Comparison of ENCODE assay signal across 2 cellular contexts in the genomic region with DNA sequence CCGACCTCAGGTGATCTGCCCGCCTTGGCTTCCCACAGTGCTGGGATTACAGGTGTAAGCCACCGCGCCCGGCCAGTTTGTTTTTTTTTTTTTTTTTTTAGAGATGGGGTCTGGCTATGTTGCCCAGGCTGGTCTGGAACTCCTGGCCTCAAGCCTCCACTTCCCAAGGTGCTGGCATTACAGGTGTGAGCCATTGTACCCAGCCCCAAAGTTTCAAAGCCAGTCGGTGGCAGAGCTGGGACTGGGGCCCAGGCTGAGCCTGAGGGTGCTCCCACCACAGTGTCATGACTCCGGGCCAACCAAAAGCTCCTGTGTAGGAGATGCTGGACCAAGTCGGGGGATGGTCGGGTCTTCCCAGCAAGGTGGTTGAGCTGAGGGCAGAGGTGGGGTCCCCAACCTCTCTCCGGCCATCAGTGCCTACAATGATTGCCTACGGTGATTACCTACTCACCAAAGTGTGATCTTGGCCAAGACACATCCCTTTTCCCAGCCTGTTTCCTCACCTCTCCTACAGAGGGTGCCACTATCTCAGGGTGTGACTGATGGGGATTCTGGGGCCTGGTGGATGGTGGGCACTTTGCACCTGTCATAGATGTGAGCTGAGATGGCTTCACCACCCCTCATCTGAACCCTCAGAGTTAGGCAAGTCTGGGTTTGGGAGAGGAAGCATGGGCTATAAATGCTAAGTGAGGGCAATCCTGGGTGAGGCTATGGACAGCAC.
TF ChIP-seq lines count a peak whose summit lies in the region.

No MANE protein-coding gene starts in this region.

TF ChIP-seq in IMR-90, 13 proteins besides CTCF, POLR2A, EP300 and RAD21:
- TF ChIP-seq CEBPB (IDR thresholded peaks at IDR 0.05; ENCODE audit: low read depth, low read length) (no peak), NFE2L2 (IDR thresholded peaks at IDR 0.05; ENCODE audit: low read depth, low read length) (no peak), FOS (IDR thresholded peaks at IDR 0.05; ENCODE audit: low read depth, low read length) (no peak), MXI1 (IDR thresholded peaks at IDR 0.05; ENCODE audit: borderline replicate concordance, low read depth, low read length) (no peak), RFX5 (IDR thresholded peaks at IDR 0.05; ENCODE audit: low read depth, low read length) (no peak), MAZ (IDR thresholded peaks at IDR 0.05; ENCODE audit: borderline replicate concordance, low read depth, low read length) (no peak), RCOR1 (IDR thresholded peaks at IDR 0.05; ENCODE audit: insufficient replicate concordance, low read length) (no peak)
- TF ChIP-seq, protein P1, sequence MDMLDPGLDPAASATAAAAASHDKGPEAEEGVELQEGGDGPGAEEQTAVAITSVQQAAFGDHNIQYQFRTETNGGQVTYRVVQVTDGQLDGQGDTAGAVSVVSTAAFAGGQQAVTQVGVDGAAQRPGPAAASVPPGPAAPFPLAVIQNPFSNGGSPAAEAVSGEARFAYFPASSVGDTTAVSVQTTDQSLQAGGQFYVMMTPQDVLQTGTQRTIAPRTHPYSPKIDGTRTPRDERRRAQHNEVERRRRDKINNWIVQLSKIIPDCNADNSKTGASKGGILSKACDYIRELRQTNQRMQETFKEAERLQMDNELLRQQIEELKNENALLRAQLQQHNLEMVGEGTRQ (IDR thresholded peaks at IDR 0.05; ENCODE audit: low read depth, low read length): no peak
- TF ChIP-seq, protein P2, sequence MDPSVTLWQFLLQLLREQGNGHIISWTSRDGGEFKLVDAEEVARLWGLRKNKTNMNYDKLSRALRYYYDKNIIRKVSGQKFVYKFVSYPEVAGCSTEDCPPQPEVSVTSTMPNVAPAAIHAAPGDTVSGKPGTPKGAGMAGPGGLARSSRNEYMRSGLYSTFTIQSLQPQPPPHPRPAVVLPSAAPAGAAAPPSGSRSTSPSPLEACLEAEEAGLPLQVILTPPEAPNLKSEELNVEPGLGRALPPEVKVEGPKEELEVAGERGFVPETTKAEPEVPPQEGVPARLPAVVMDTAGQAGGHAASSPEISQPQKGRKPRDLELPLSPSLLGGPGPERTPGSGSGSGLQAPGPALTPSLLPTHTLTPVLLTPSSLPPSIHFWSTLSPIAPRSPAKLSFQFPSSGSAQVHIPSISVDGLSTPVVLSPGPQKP (IDR thresholded peaks at IDR 0.05; ENCODE audit: borderline replicate concordance, low read depth, low read length): no peak

TF ChIP-seq in H1, 55 proteins besides CTCF, POLR2A, EP300 and RAD21:
- no peak for TF ChIP-seq E2F6 (IDR thresholded peaks at IDR 0.05)
- TF ChIP-seq BRCA1 (IDR thresholded peaks at IDR 0.05; ENCODE audit: low read depth, low read length): no peak
- no peak for TF ChIP-seq RFX5 (IDR thresholded peaks at IDR 0.05; ENCODE audit: borderline replicate concordance, low read depth, low read length)
- TF ChIP-seq GABPA (IDR thresholded peaks at IDR 0.05; ENCODE audit: borderline replicate concordance, insufficient read depth, low read length): no peak
- TF ChIP-seq CREB1 (IDR thresholded peaks at IDR 0.05): no peak
- no peak for TF ChIP-seq CHD1 (IDR thresholded peaks at IDR 0.05; ENCODE audit: low read depth, low read length)
- no peak for TF ChIP-seq CTBP2 (IDR thresholded peaks at IDR 0.05; ENCODE audit: borderline replicate concordance, insufficient read depth, insufficient read length, low read length)
- no peak for TF ChIP-seq SIRT6 (IDR thresholded peaks at IDR 0.05; ENCODE audit: low read length)
- no peak for TF ChIP-seq KDM1A (IDR thresholded peaks at IDR 0.05; ENCODE audit: borderline replicate concordance, low read length)
- TF ChIP-seq KDM4A (IDR thresholded peaks at IDR 0.05; ENCODE audit: low read depth, low read length, severe bottlenecking): no peak
- TF ChIP-seq TCF12 (IDR thresholded peaks at IDR 0.05; ENCODE audit: low read depth, low read length): no peak
- no peak for TF ChIP-seq SRF (IDR thresholded peaks at IDR 0.05; ENCODE audit: low read depth, low read length)
TF ChIP-seq in H1: peak in this region for 0.
